Comparison of ENCODE assay signal across 19 cellular contexts in genomic region chr12:95956557-95957145, GRCh38. TPM values are rescaled to one million over a fixed set of nuclear protein-coding genes. Genes with fewer than 3 reads are reported as not detected.
DNase-seq lines count a peak whose midpoint lies in the region; ATAC-seq, FAIRE-seq and TF ChIP-seq lines count a peak whose summit lies in the region.
"Had no signal": no experiment of that assay in that cellular context is flagged by ENCODE, and none has a peak within 500 bp of the region (broad histone marks: within the 10 kb centered on the region; RNA-seq: fewer than 3 reads in every experiment).

No MANE protein-coding gene starts in this region.

- no peak for TF ChIP-seq CTCF in GM23338 (conservative IDR thresholded peaks at IDR 0.05; ENCODE audit: low read depth in 2 of 2)
- TF ChIP-seq CTCF in H1 (IDR thresholded peaks at IDR 0.05; ENCODE audit: control extremely low read depth in 1 of 3, insufficient read depth in 1 of 3, low read depth in 1 of 3, low read length in 3 of 3), result no peak

- no peaks in the 10 kb centered on the region for H3K9me3 Mint-ChIP-seq in GM23338
- H3K9me3 Mint-ChIP-seq: CD14-positive monocyte had no signal

- H3K4me1 ChIP-seq in GM23338 (ENCODE audit: insufficient read depth), result peaks cover 5% of the 10 kb centered on the region; the same call in 1 of the 2 replicates
- peaks cover 2 to 5% (median 2%) of the 10 kb centered on the region in 4 experiments; a peak in 4 of 7 replicates for H3K4me1 ChIP-seq in H1 (replicated peaks in 1 of 4; ENCODE audit: control insufficient read depth in 3 of 4, insufficient read depth in 4 of 4, low read length in 3 of 4)
- H3K4me1 ChIP-seq: A549 had no signal

- H4K8ac ChIP-seq in H1 (ENCODE audit: extremely low read depth, insufficient read depth, low read length), result no peak overlapping the region; the same call in 1 of the 2 replicates

- H3K4me3 ChIP-seq in GM23338 (no peak overlapping the region), H1 (ENCODE audit: extremely low read depth in 1 of 4, insufficient read depth in 2 of 4, low read depth in 3 of 4, low read length in 4 of 4) (no peak overlapping the region), MG63 (no peak overlapping the region)
- H3K4me3 ChIP-seq: A549, PC-9 had no signal

- H2BK12ac ChIP-seq in H1 (ENCODE audit: low read depth, low read length), result no peak overlapping the region

- no peaks in the 10 kb centered on the region for H3K36me3 ChIP-seq in GM23338 (ENCODE audit: insufficient read depth)
- no peaks in the 10 kb centered on the region for H3K36me3 ChIP-seq in H1 (ENCODE audit: control insufficient read depth in 2 of 4, insufficient read depth in 4 of 4, low read length in 3 of 4)
- H3K36me3 ChIP-seq in MG63, result no peaks in the 10 kb centered on the region

- no peaks in the 10 kb centered on the region for H3K23me2 ChIP-seq in H1 (ENCODE audit: low read depth, low read length)

- H2AFZ ChIP-seq in GM23338, result peak overlapping the region; percentile 86; the same call in 1 of the 2 replicates
- H2AFZ ChIP-seq in H1 (ENCODE audit: low read length), result peak overlapping the region; percentile 78; the same call in 1 of the 2 replicates
- H2AFZ ChIP-seq: PC-9 had no signal

- no peak overlapping the region for H3K18ac ChIP-seq in H1 (ENCODE audit: extremely low read depth, low read length)

- H3K4me3 Mint-ChIP-seq in GM23338, result no peak overlapping the region
- H3K4me3 Mint-ChIP-seq: CD14-positive monocyte had no signal

- no peak overlapping the region for H2BK5ac ChIP-seq in H1 (ENCODE audit: low read depth, low read length)

- H3K9me3 ChIP-seq in H1 (ENCODE audit: insufficient read depth in 2 of 2, low read depth in 1 of 2, low read length in 1 of 2), result no peaks in the 10 kb centered on the region
- H3K9me3 ChIP-seq in MG63, result no peaks in the 10 kb centered on the region
- H3K9me3 ChIP-seq: A549 had no signal

- no peaks in the 10 kb centered on the region for H3K36me3 Mint-ChIP-seq in GM23338 (ENCODE audit: low read depth)
- H3K36me3 Mint-ChIP-seq: CD14-positive monocyte had no signal

- no peaks in the 10 kb centered on the region for H3K79me1 ChIP-seq in H1 (ENCODE audit: low read depth, low read length)

- no peaks in the 10 kb centered on the region for H3F3A ChIP-seq in GM23338 (replicated peaks; ENCODE audit: low read depth)

- no peaks in the 10 kb centered on the region for H3K27me3 ChIP-seq in GM23338 (ENCODE audit: insufficient read depth)
- no peaks in the 10 kb centered on the region for H3K27me3 ChIP-seq in H1 (replicated peaks in 1 of 4; ENCODE audit: control insufficient read depth in 3 of 4, extremely low read depth in 1 of 4, insufficient read depth in 3 of 4, low read length in 3 of 4)
- H3K27me3 ChIP-seq in MG63, result peaks cover 11% of the 10 kb centered on the region

- no peak overlapping the region for H2BK120ac ChIP-seq in H1 (replicated peaks; ENCODE audit: low read depth, low read length)

- H3K27me3 Mint-ChIP-seq in GM23338 (ENCODE audit: insufficient read depth, low read depth, poor library complexity), result peaks cover 7% of the 10 kb centered on the region

- H3K14ac ChIP-seq in H1 (ENCODE audit: insufficient read length), result no peak overlapping the region

- no peak overlapping the region for H3K23ac ChIP-seq in H1 (ENCODE audit: insufficient read length)

- ATAC-seq in GM23338 (peak; percentile 84), HG02623 (IDR thresholded peaks at IDR 0.05; ENCODE audit: unreplicated experiment) (no peak)
- ATAC-seq: A549 had no signal

- no peak for TF ChIP-seq EP300 in H1 (IDR thresholded peaks at IDR 0.05; ENCODE audit: borderline replicate concordance in 1 of 2, low read depth in 2 of 2, low read length in 2 of 2)

- H4K91ac ChIP-seq in H1 (replicated peaks; ENCODE audit: insufficient read length, low read length), result no peak overlapping the region

- POLR2A ChIA-PET in H1 (lab: Charles Lee; ENCODE audit: partially characterized antibody), result interaction anchor here (2.2 to 2.3 kb wide), 2 partner anchors 13 to 14 kb away, joined by 6 to 8 read pairs; partner anchors contain the start of genes AMDHD1 and CCDC38

- H3K79me2 ChIP-seq in GM23338 (replicated peaks; ENCODE audit: insufficient read depth) (no peaks in the 10 kb centered on the region), H1 (ENCODE audit: control insufficient read depth in 1 of 2, insufficient read depth in 2 of 2, low read length in 2 of 2) (no peaks in the 10 kb centered on the region)

- CTCF ChIA-PET in H1 (lab: Charles Lee; ENCODE audit: partially characterized antibody), result interaction anchor here (0.8 to 17.8 kb wide), 7 partner anchors 9 to 44 kb away, joined by 3 to 149 read pairs (median 29); partner anchors contain the start of genes AMDHD1, CCDC38 and HAL

- DNase-seq in GM23338 (ENCODE audit: low spot score), result peak; percentile 29
- no peak for DNase-seq in H1 (ENCODE audit: low read depth in 1 of 2, low spot score in 2 of 2)
- DNase-seq in retina, result peak; percentile 40
- DNase-seq in NCI-H1694 (lab: John Stamatoyannopoulos, UW), result no peak
- no peak for DNase-seq in MG63
- DNase-seq: Calu3, GDM1, GOT3, Karpas-422, NCI-H1105 treated with DMSO at 0.1 percent for 48 hours, NCI-H187 treated with DMSO at 0.1 percent for 48 hours, NCI-H446 treated with DMSO at 0.1 percent for 48 hours, NCI-H774, PC-9 had no signal

- H2BK15ac ChIP-seq in H1 (ENCODE audit: low read length), result no peak overlapping the region; the same call in 1 of the 2 replicates

- H4K20me1 ChIP-seq in GM23338 (replicated peaks; ENCODE audit: insufficient read depth) (no peaks in the 10 kb centered on the region), H1 (replicated peaks in 1 of 2; ENCODE audit: control insufficient read depth in 1 of 2, insufficient read depth in 2 of 2, low read length in 2 of 2) (no peaks in the 10 kb centered on the region)

- H3K4me1 Mint-ChIP-seq in GM23338, result peaks cover 15% of the 10 kb centered on the region; the same call in 2 of the 3 replicates

- H2BK20ac ChIP-seq in H1 (ENCODE audit: low read length), result no peak overlapping the region

- no peak overlapping the region for H3K4ac ChIP-seq in H1 (replicated peaks; ENCODE audit: insufficient read length, low read depth, low read length)

- no peak overlapping the region for H2AK5ac ChIP-seq in H1 (ENCODE audit: low read depth, low read length)

- no peak for FAIRE-seq in H1 (lab: Jason Lieb, UNC)
- FAIRE-seq: GM12892 had no signal

- 73% methylated on average over 27 of the region's 27 CpGs; no CpG with 5 or more reads in 1 of the 2 experiments for WGBS in H1 (ENCODE audit: extremely low coverage in 1 of 2, insufficient coverage in 1 of 2, insufficient read length in 1 of 2, insufficient replicate concordance in 2 of 2, low coverage in 1 of 2, low lambda C conversion rate in 2 of 2, missing lambda C conversion rate in 1 of 2), 2 experiments

- TF ChIP-seq POLR2A in H1 (IDR thresholded peaks at IDR 0.05; ENCODE audit: control extremely low read depth in 1 of 2, low read depth in 2 of 2, low read length in 2 of 2), result no peak

- peak overlapping the region; percentile 31 for H4K5ac ChIP-seq in H1 (ENCODE audit: insufficient read length, low read depth, low read length)

- H3K4me2 ChIP-seq in GM23338, result no peak overlapping the region
- H3K4me2 ChIP-seq in H1 (ENCODE audit: insufficient read depth in 1 of 2, low read depth in 2 of 2, low read length in 2 of 2), result peak overlapping the region in 1 of 2 experiments; percentile 36; a peak in 3 of 4 replicates
- H3K4me2 ChIP-seq: A549, PC-9 had no signal

- H3K9ac ChIP-seq in H1 (replicated peaks in 1 of 4; ENCODE audit: extremely low read depth in 1 of 4, low read depth in 3 of 4, low read length in 3 of 4), result peak overlapping the region in 1 of 4 experiments; percentile 18; a peak in 2 of 7 replicates

- no peaks in the 10 kb centered on the region for H3K9me2 ChIP-seq in GM23338 (ENCODE audit: insufficient read depth)

- H3K27ac Mint-ChIP-seq in GM23338, result no peak overlapping the region
- H3K27ac Mint-ChIP-seq: CD14-positive monocyte had no signal

- H3K27ac ChIP-seq in GM23338 (ENCODE audit: low read depth) (no peak overlapping the region), H1 (ENCODE audit: low read depth, low read length) (no peak overlapping the region)
- H3K27ac ChIP-seq: A549, PC-9 had no signal

- no peak for TF ChIP-seq RAD21 in H1 (IDR thresholded peaks at IDR 0.05 in 1 of 2, conservative IDR thresholded peaks at IDR 0.05 in 1 of 2; ENCODE audit: low read depth in 2 of 2, low read length in 2 of 2)

- H3K56ac ChIP-seq in H1 (replicated peaks; ENCODE audit: insufficient read length, low read depth, low read length), result no peak overlapping the region

RNA-seq across cellular contexts. Expression of gene AMDHD1, which starts 13.5 kb away (rescaled TPM):
- 0.19 and 0.21 TPM in 2 replicates for total RNA-seq in GM23338 (2014; rRNA removed; shearing (Covaris generic))
- polyA plus RNA-seq in GM23338 (2016; fragmentation: Nextera tagmentation; extraction: Ambion mirVana), result 0.24 TPM in 1 of 2 replicates, not detected in the other
- total RNA-seq in H1 (2021; fragmentation: NEBNext Ultra II Directional; extraction: Animal tissue kit (Norgen Biotek cat#: 25700)), result 0.34 TPM in 1 of 2 replicates, not detected in the other
- polyA plus RNA-seq in H1 (2011; rRNA removed), result 0.14 TPM in 2 replicates
- polyA plus RNA-seq in H1 (2011; cell fraction: cytosol; rRNA removed), result 0.36 TPM
- 0.61 TPM for polyA plus RNA-seq in H1 (2011; cell fraction: nucleus; rRNA removed)
- 0.14 to 0.54 TPM (median 0.31 TPM) in 3 of 4 replicates, not detected in the other for polyA plus RNA-seq in H1 (2012, experiment 1 of 2)
- polyA plus RNA-seq in H1 (2012, experiment 2 of 2), result not detected
- 0.14 TPM for polyA plus RNA-seq in H1 (2013, experiment 1 of 2)
- polyA plus RNA-seq in H1 (2013, experiment 2 of 2), result 0.17 TPM
- 0.17 and 0.22 TPM in 2 replicates for polyA minus RNA-seq in H1 (2011; rRNA and poly(A)+ RNA removed)
- polyA minus RNA-seq in H1 (2011; cell fraction: cytosol; rRNA and poly(A)+ RNA removed), result not detected
- polyA minus RNA-seq in H1 (2011; cell fraction: nucleus; rRNA and poly(A)+ RNA removed), result 1.6 TPM
- total RNA-seq in MG63 (2014; rRNA removed; shearing (Covaris generic); ENCODE audit: low replicate concordance), result 0.10 TPM in 1 of 2 replicates, not detected in the other

RNA-seq across cellular contexts. Expression of gene CCDC38, which starts 14.2 kb away (rescaled TPM):
- not detected in 2 replicates for total RNA-seq in GM23338 (2014; rRNA removed; shearing (Covaris generic))
- not detected in 2 replicates for polyA plus RNA-seq in GM23338 (2016; fragmentation: Nextera tagmentation; extraction: Ambion mirVana)
- not detected in 2 replicates for total RNA-seq in H1 (2021; fragmentation: NEBNext Ultra II Directional; extraction: Animal tissue kit (Norgen Biotek cat#: 25700))
- 0.02 TPM in 1 of 2 replicates, not detected in the other for polyA plus RNA-seq in H1 (2011; rRNA removed)
- 0.03 TPM for polyA plus RNA-seq in H1 (2011; cell fraction: cytosol; rRNA removed)
- not detected for polyA plus RNA-seq in H1 (2011; cell fraction: nucleus; rRNA removed)
- not detected in 4 replicates for polyA plus RNA-seq in H1 (2012, experiment 1 of 2)
- not detected for polyA plus RNA-seq in H1 (2012, experiment 2 of 2)
- polyA plus RNA-seq in H1 (2013, experiment 1 of 2), result 0.02 TPM
- polyA plus RNA-seq in H1 (2013, experiment 2 of 2), result not detected
- not detected in 2 replicates for polyA minus RNA-seq in H1 (2011; rRNA and poly(A)+ RNA removed)
- polyA minus RNA-seq in H1 (2011; cell fraction: cytosol; rRNA and poly(A)+ RNA removed), result not detected
- not detected for polyA minus RNA-seq in H1 (2011; cell fraction: nucleus; rRNA and poly(A)+ RNA removed)
- 0.12 and 0.16 TPM in 2 replicates for total RNA-seq in MG63 (2014; rRNA removed; shearing (Covaris generic); ENCODE audit: low replicate concordance)
- total RNA-seq: Calu3 had no signal
- polyA plus RNA-seq: CD14-positive monocyte had no signal

RNA-seq across cellular contexts. Expression of gene HAL, which starts 39.5 kb away (rescaled TPM):
- total RNA-seq in GM23338 (2014; rRNA removed; shearing (Covaris generic)), result 0.17 TPM in 1 of 2 replicates, not detected in the other
- polyA plus RNA-seq in GM23338 (2016; fragmentation: Nextera tagmentation; extraction: Ambion mirVana) (0.24 TPM in 1 of 2 replicates, not detected in the other), H1 (2011; rRNA removed) (0.08 and 0.12 TPM in 2 replicates)
- total RNA-seq in H1 (2021; fragmentation: NEBNext Ultra II Directional; extraction: Animal tissue kit (Norgen Biotek cat#: 25700)), result 0.17 and 0.44 TPM in 2 replicates
- 0.40 TPM for polyA plus RNA-seq in H1 (2011; cell fraction: cytosol; rRNA removed)
- 1.2 TPM for polyA plus RNA-seq in H1 (2011; cell fraction: nucleus; rRNA removed)
- polyA plus RNA-seq in H1 (2012, experiment 1 of 2), result 0.09 to 0.44 TPM (median 0.18 TPM) in 4 replicates
- 0.13 TPM for polyA plus RNA-seq in H1 (2012, experiment 2 of 2)
- polyA plus RNA-seq in H1 (2013, experiment 1 of 2), result 0.16 TPM
- polyA plus RNA-seq in H1 (2013, experiment 2 of 2), result 0.20 TPM
- 0.15 and 0.73 TPM in 2 replicates for polyA minus RNA-seq in H1 (2011; rRNA and poly(A)+ RNA removed)
- not detected for polyA minus RNA-seq in H1 (2011; cell fraction: cytosol; rRNA and poly(A)+ RNA removed)
- 1.1 TPM for polyA minus RNA-seq in H1 (2011; cell fraction: nucleus; rRNA and poly(A)+ RNA removed)
- not detected in 2 replicates for total RNA-seq in MG63 (2014; rRNA removed; shearing (Covaris generic); ENCODE audit: low replicate concordance)
- total RNA-seq: SK-MEL-5 had no signal

Comparison
In these comparisons a context has a peak if more than half of its experiments do, and no peak if none do; other contexts are left out.
1. DNase-seq: peak in GM23338 (single experiment) and retina (single experiment); none in H1 (0 of 2), NCI-H1694 (single experiment) and MG63 (single experiment).